Comparison of ENCODE assay signal across 12 cellular contexts in the genomic region with DNA sequence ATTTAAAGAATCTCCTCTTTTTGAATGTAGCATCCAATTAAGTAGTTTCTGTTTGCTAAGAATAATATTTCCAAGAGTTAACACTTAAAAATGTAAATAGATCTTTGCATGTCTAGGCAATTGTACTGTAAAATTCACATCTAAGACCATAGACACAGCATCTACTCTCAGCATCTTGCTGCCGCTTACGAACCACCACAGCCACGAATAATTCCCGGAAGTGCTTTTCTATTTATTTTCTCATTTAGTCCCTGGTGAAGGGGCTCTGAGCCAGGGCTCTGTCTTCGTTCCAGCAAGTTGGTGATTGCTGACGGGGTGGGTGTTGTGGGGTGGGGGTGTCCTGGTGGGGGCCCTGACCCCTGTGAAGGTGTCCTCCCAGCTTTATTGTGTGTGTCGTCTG. TPM values are rescaled to one million over a fixed set of nuclear protein-coding genes. Genes with fewer than 3 reads are reported as not detected.
DNase-seq lines count a peak whose midpoint lies in the region; TF ChIP-seq lines count a peak whose summit lies in the region.
"Had no signal": no experiment of that assay in that cellular context is flagged by ENCODE, and none has a peak within 500 bp of the region (broad histone marks: within the 10 kb centered on the region; RNA-seq: fewer than 3 reads in every experiment).

No MANE protein-coding gene starts in this region.

- intact Hi-C loops in Caco-2 (cut with micrococcal nuclease; ENCODE audit: unreplicated experiment) = no loop called here

- H3K4me3 Mint-ChIP-seq in Caco-2 (ENCODE audit: unreplicated experiment) = peak overlapping the region; percentile 60
- H3K4me3 Mint-ChIP-seq in IgD-negative memory B cell = peak overlapping the region; percentile 62 to 85 (median 76)
- H3K4me3 Mint-ChIP-seq in chondrocyte (ENCODE audit: unreplicated experiment) = peak overlapping the region; percentile 6
- H3K4me3 Mint-ChIP-seq in nephron = peak overlapping the region; percentile 74 to 84 (median 78)

- H3K27me3 Mint-ChIP-seq in Caco-2 (ENCODE audit: insufficient read depth, unreplicated experiment) = peaks cover 22% of the 10 kb centered on the region
- peaks cover 49% of the 10 kb centered on the region for H3K27me3 Mint-ChIP-seq in IgD-negative memory B cell
- peaks cover 57% of the 10 kb centered on the region for H3K27me3 Mint-ChIP-seq in chondrocyte (ENCODE audit: low read depth)
- H3K27me3 Mint-ChIP-seq in nephron (ENCODE audit: low read depth) = peaks cover 86% of the 10 kb centered on the region

- POLR2A ChIA-PET in Caco-2 (lab: Charles Lee) = no interaction called here

- H3K4me1 Mint-ChIP-seq in Caco-2 (ENCODE audit: low read depth, unreplicated experiment) (no peaks in the 10 kb centered on the region), IgD-negative memory B cell (peaks cover 5 to 9% (median 8%) of the 10 kb centered on the region in 3 donors), chondrocyte (ENCODE audit: low read depth) (peaks cover 11% of the 10 kb centered on the region), nephron (peaks cover 6% of the 10 kb centered on the region)

- no TSS peak for BruUV-seq in Caco-2 (replicated peaks; lab: Mats Ljungman, UMichigan)

- H3K9me3 Mint-ChIP-seq in Caco-2 (ENCODE audit: unreplicated experiment) (no peaks in the 10 kb centered on the region), IgD-negative memory B cell (no peaks in the 10 kb centered on the region), chondrocyte (ENCODE audit: low read depth) (no peaks in the 10 kb centered on the region), nephron (no peaks in the 10 kb centered on the region)

- no peak overlapping the region for H3K27ac Mint-ChIP-seq in Caco-2 (ENCODE audit: unreplicated experiment)
- peak overlapping the region in 1 of 3 donors; percentile 16 for H3K27ac Mint-ChIP-seq in IgD-negative memory B cell
- no peak overlapping the region for H3K27ac Mint-ChIP-seq in chondrocyte (ENCODE audit: unreplicated experiment)
- H3K27ac Mint-ChIP-seq in nephron = no peak overlapping the region

- H3K36me3 ChIP-seq in Caco-2 (ENCODE audit: control insufficient read depth, insufficient read depth, low read length) = no peaks in the 10 kb centered on the region

- CTCF ChIA-PET in Caco-2 (lab: Charles Lee) = no interaction called here

- no peak overlapping the region for H3K4me3 ChIP-seq in Caco-2 (ENCODE audit: low read depth, low read length)

- no peaks in the 10 kb centered on the region for H3K9me3 ChIP-seq in Caco-2
- H3K9me3 ChIP-seq: psoas muscle had no signal

- TF ChIP-seq CTCF in Caco-2 (IDR thresholded peaks at IDR 0.05; ENCODE audit: insufficient read depth in 1 of 2, low read depth in 1 of 2, low read length in 1 of 2, severe bottlenecking in 1 of 2, unreplicated experiment in 1 of 2) (no peak), chondrocyte (IDR thresholded peaks at IDR 0.05) (no peak), nephron (IDR thresholded peaks at IDR 0.05; ENCODE audit: unreplicated experiment in 3 of 3) (no peak)

- DNase-seq in Caco-2 (no peak), chondrocyte (ENCODE audit: low spot score) (no peak), nucleus accumbens (lab: John Stamatoyannopoulos, UW) (no peak), kidney glomerular epithelial cell (lab: John Stamatoyannopoulos, UW) (no peak), NCI-H446 (lab: John Stamatoyannopoulos, UW) (no peak)
- DNase-seq: activated effector memory CD4-positive, alpha-beta T cell treated with Interleukin-2 at 50 U/mL for 16 hours; islet precursor cell; NCI-H748 treated with DMSO at 0.1 percent for 48 hours; T1000 had no signal

- H3K4me1 ChIP-seq in Caco-2 = peaks cover 14% of the 10 kb centered on the region; the same call in 1 of the 2 replicates

- H3K36me3 Mint-ChIP-seq in Caco-2 (ENCODE audit: insufficient read depth, unreplicated experiment) = peaks cover 4% of the 10 kb centered on the region
- no peaks in the 10 kb centered on the region for H3K36me3 Mint-ChIP-seq in IgD-negative memory B cell
- H3K36me3 Mint-ChIP-seq in chondrocyte (ENCODE audit: low read depth) = peaks cover 2% of the 10 kb centered on the region
- H3K36me3 Mint-ChIP-seq in nephron (ENCODE audit: low read depth) = no peaks in the 10 kb centered on the region

- no peaks in the 10 kb centered on the region; the same call in 1 of the 2 replicates for H3K27me3 ChIP-seq in Caco-2 (replicated peaks; ENCODE audit: control insufficient read depth, insufficient read depth, low read length)

RNA-seq across cellular contexts. Expression of a gene that starts 1.5 kb away (rescaled TPM):
- total RNA-seq in Caco-2 (2022) = 5.5 and 7.2 TPM in 2 replicates
- 0.69 TPM for polyA plus RNA-seq in IgD-negative memory B cell
- total RNA-seq in chondrocyte = 0.42 TPM in 1 of 3 replicates, not detected in the others

Comparison
In these comparisons a context has a peak if more than half of its experiments do, and no peak if none do; other contexts are left out.
1. H3K4me3 Mint-ChIP-seq: peak in every context shown above with its lines; median percentile 78 in nephron; 76 in IgD-negative memory B cell; 60 in Caco-2; 6 in chondrocyte.